ENCODE assay signal across 8 cellular contexts in genomic region chr12:110079477-110080400, GRCh38.
DNase-seq lines count a peak whose midpoint lies in the region; ATAC-seq lines count a peak whose summit lies in the region.

No MANE protein-coding gene starts in this region.

- DNase-seq in RPMI8226 (peak; percentile 87), inferior parietal cortex (ENCODE audit: extremely low spot score) (peak; percentile 94), SW 1271 (lab: John Stamatoyannopoulos, UW) (no peak), HuH-7.5 (ENCODE audit: low spot score) (no peak)
- DNase-seq in activated naive CD4-positive, alpha-beta T cell treated with Interleukin-2 at 50 U/mL for 16 hours, result peak; percentile 78
- peak; percentile 50 for DNase-seq in stimulated activated CD8-positive, alpha-beta memory T cell treated with anti-CD3 and anti-CD28 coated beads, Interleukin-12 subunit alpha, Interleukin-12 subunit beta, amount 100 ng/mL, for 1 hour (ENCODE audit: low read depth)

- ATAC-seq in GM18867 (IDR thresholded peaks at IDR 0.05; ENCODE audit: unreplicated experiment) (peak; percentile 77), HG02973 (IDR thresholded peaks at IDR 0.05; ENCODE audit: unreplicated experiment) (peak; percentile 87)

Comparison
In these comparisons a context has a peak if more than half of its experiments do, and no peak if none do; other contexts are left out.
1. DNase-seq: peak in RPMI8226 (single experiment), activated naive CD4-positive, alpha-beta T cell treated with Interleukin-2 at 50 U/mL for 16 hours (single experiment), inferior parietal cortex (single experiment) and stimulated activated CD8-positive, alpha-beta memory T cell treated with anti-CD3 and anti-CD28 coated beads, Interleukin-12 subunit alpha, Interleukin-12 subunit beta, amount 100 ng/mL, for 1 hour (single experiment); none in SW 1271 (0 of 2) and HuH-7.5 (single experiment).